ENCODE assay signal across 8 cellular contexts in the genomic region with DNA sequence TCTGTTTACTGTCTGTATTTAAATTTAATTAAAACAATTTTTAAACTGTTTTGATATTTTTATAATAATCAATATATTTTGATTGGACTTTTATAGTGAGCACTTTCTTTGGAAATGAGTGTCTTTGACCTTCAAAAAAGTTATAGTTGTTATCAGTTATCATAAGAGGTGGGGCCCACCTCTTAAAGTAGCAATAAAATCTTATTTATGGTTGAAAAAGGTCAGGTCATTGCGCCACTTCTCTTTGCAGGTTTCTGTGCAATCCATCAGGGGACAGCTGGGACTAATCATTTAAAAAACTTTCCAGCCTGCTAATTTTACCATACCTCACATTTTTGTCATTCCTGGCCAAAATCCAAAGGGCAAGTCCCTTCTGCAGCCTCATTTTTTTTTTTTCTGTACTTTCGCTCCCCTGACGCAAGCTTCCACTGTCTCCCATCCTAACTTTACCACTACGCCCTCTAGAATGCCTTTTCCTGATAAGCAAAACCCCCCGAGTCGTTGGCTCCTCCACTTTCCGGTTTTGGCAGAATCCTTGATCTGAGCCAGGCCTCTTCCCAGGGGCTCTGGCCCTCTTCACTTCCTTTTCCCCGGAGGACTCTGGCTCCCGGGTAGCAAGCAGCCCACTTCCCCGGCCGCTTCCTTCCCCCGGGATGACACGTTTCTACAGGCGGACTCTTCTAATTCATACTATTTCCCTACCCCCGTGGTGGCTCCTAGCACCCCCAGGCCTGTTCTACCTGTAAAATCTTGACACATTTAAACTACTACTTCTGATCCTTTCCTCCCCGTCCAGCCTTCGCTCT. TPM values are rescaled to one million over a fixed set of nuclear protein-coding genes. Genes with fewer than 3 reads are reported as not detected.
DNase-seq lines count a peak whose midpoint lies in the region; ATAC-seq and TF ChIP-seq lines count a peak whose summit lies in the region.

No MANE protein-coding gene starts in this region.

- peak in 1 of 5 donors; percentile 6 for DNase-seq in CD8-positive, alpha-beta memory T cell
- DNase-seq in NCI-H2171 (lab: John Stamatoyannopoulos, UW): peak; percentile 37
- no peak for DNase-seq in activated T-helper 1 cell treated with anti-CD3 and anti-CD28 coated beads, Interleukin-12 subunit alpha, Interleukin-12 subunit beta, Interleukin-2, Interleukin-4 antibody, amounts not matched to agents 30 ng/mL and 10 ng/mL and 1 ng/mL, durations not matched to agents 14 hours and 24 hours and 36 hours (ENCODE audit: low spot score)
- DNase-seq in glomerular endothelial cell (ENCODE audit: extremely low read depth, low read depth, low spot score): peak; percentile 12
- DNase-seq in effector CD8-positive, alpha-beta T cell (lab: John Stamatoyannopoulos, UW): no peak

- H3K4me1 ChIP-seq in CD8-positive, alpha-beta memory T cell (ENCODE audit: insufficient read depth, low read length): peaks cover 32% of the 10 kb centered on the region
- peaks cover 25% of the 10 kb centered on the region in 2 experiments for H3K4me1 ChIP-seq in neutrophil (ENCODE audit: control insufficient read depth in 1 of 2, insufficient read depth in 1 of 2, low read depth in 1 of 2, low read length in 1 of 2)

- intact Hi-C loops in activated T-helper 1 cell treated with anti-CD3 and anti-CD28 coated beads, Interleukin-12 subunit alpha, Interleukin-12 subunit beta, Interleukin-2, Interleukin-4 antibody, amounts not matched to agents 30 ng/mL and 10 ng/mL and 1 ng/mL, durations not matched to agents 14 hours and 24 hours and 36 hours (cut with micrococcal nuclease): loop anchor here (1.0 to 5.0 kb wide), 8 partner anchors 62 to 964 kb away; partner anchors contain the start of genes AFG3L2, CEP76, IMPA2 and PTPN2

- H3K27ac Mint-ChIP-seq in CD8-positive, alpha-beta memory T cell: peak overlapping the region; percentile 94 to 100 (median 98)
- H3K27ac Mint-ChIP-seq in activated T-helper 1 cell treated with anti-CD3 and anti-CD28 coated beads, Interleukin-12 subunit alpha, Interleukin-12 subunit beta, Interleukin-2, Interleukin-4 antibody, amounts not matched to agents 30 ng/mL and 10 ng/mL and 1 ng/mL, durations not matched to agents 14 hours and 24 hours and 36 hours: peak overlapping the region; percentile 98

- H3K27me3 Mint-ChIP-seq in CD8-positive, alpha-beta memory T cell: peaks cover 0 to 9% of the 10 kb centered on the region in 2 donors
- peaks cover 2% of the 10 kb centered on the region for H3K27me3 Mint-ChIP-seq in activated T-helper 1 cell treated with anti-CD3 and anti-CD28 coated beads, Interleukin-12 subunit alpha, Interleukin-12 subunit beta, Interleukin-2, Interleukin-4 antibody, amounts not matched to agents 30 ng/mL and 10 ng/mL and 1 ng/mL, durations not matched to agents 14 hours and 24 hours and 36 hours (ENCODE audit: insufficient read depth)

- H3K4me3 Mint-ChIP-seq in CD8-positive, alpha-beta memory T cell: peak overlapping the region; percentile 90 to 96 (median 94)
- H3K4me3 Mint-ChIP-seq in activated T-helper 1 cell treated with anti-CD3 and anti-CD28 coated beads, Interleukin-12 subunit alpha, Interleukin-12 subunit beta, Interleukin-2, Interleukin-4 antibody, amounts not matched to agents 30 ng/mL and 10 ng/mL and 1 ng/mL, durations not matched to agents 14 hours and 24 hours and 36 hours: peak overlapping the region; percentile 98

- peak overlapping the region; percentile 90 for H3K27ac ChIP-seq in CD8-positive, alpha-beta memory T cell (ENCODE audit: low read depth, low read length)
- H3K27ac ChIP-seq in neutrophil: peak overlapping the region; percentile 89

- POLR2A ChIA-PET in CD8-positive, alpha-beta memory T cell (lab: Charles Lee): interaction anchor here (0.5 to 2.7 kb wide), 3 partner anchors 44 to 666 kb away, joined by 3 to 13 read pairs (median 11); partner anchors contain the start of genes AFG3L2 and CEP192

- H3K36me3 Mint-ChIP-seq in CD8-positive, alpha-beta memory T cell: peaks cover 0 to 10% (median 0%) of the 10 kb centered on the region in 3 donors
- peaks cover 22% of the 10 kb centered on the region for H3K36me3 Mint-ChIP-seq in activated T-helper 1 cell treated with anti-CD3 and anti-CD28 coated beads, Interleukin-12 subunit alpha, Interleukin-12 subunit beta, Interleukin-2, Interleukin-4 antibody, amounts not matched to agents 30 ng/mL and 10 ng/mL and 1 ng/mL, durations not matched to agents 14 hours and 24 hours and 36 hours (ENCODE audit: low read depth)

- ATAC-seq in GM21576 (IDR thresholded peaks at IDR 0.05; ENCODE audit: unreplicated experiment): peak; percentile 0
- ATAC-seq in HG02884 (IDR thresholded peaks at IDR 0.05; ENCODE audit: unreplicated experiment): no peak

- H3K4me1 Mint-ChIP-seq in CD8-positive, alpha-beta memory T cell: peaks cover 22 to 40% (median 37%) of the 10 kb centered on the region in 3 donors
- peaks cover 44% of the 10 kb centered on the region for H3K4me1 Mint-ChIP-seq in activated T-helper 1 cell treated with anti-CD3 and anti-CD28 coated beads, Interleukin-12 subunit alpha, Interleukin-12 subunit beta, Interleukin-2, Interleukin-4 antibody, amounts not matched to agents 30 ng/mL and 10 ng/mL and 1 ng/mL, durations not matched to agents 14 hours and 24 hours and 36 hours (ENCODE audit: low read depth)

- H3K4me3 ChIP-seq in CD8-positive, alpha-beta memory T cell (ENCODE audit: low read length): peak overlapping the region; percentile 84
- H3K4me3 ChIP-seq in neutrophil (ENCODE audit: low read depth in 1 of 2, low read length in 1 of 2): peak overlapping the region; percentile 92

- CTCF ChIA-PET in CD8-positive, alpha-beta memory T cell (lab: Charles Lee): no interaction called here

- H3K36me3 ChIP-seq in CD8-positive, alpha-beta memory T cell (ENCODE audit: insufficient read depth, low read length): no peaks in the 10 kb centered on the region
- H3K36me3 ChIP-seq in neutrophil: no peaks in the 10 kb centered on the region

- H3K9me3 Mint-ChIP-seq in CD8-positive, alpha-beta memory T cell: peaks cover 0 to 2% (median 0%) of the 10 kb centered on the region in 5 donors
- H3K9me3 Mint-ChIP-seq in activated T-helper 1 cell treated with anti-CD3 and anti-CD28 coated beads, Interleukin-12 subunit alpha, Interleukin-12 subunit beta, Interleukin-2, Interleukin-4 antibody, amounts not matched to agents 30 ng/mL and 10 ng/mL and 1 ng/mL, durations not matched to agents 14 hours and 24 hours and 36 hours: no peaks in the 10 kb centered on the region

- no peaks in the 10 kb centered on the region for H3K27me3 ChIP-seq in CD8-positive, alpha-beta memory T cell (ENCODE audit: insufficient read depth, low read length, poor library complexity, severe bottlenecking)
- H3K27me3 ChIP-seq in neutrophil: no peaks in the 10 kb centered on the region

- H3K9me3 ChIP-seq in CD8-positive, alpha-beta memory T cell (ENCODE audit: low read length): no peaks in the 10 kb centered on the region
- no peaks in the 10 kb centered on the region for H3K9me3 ChIP-seq in neutrophil

- TF ChIP-seq CTCF in neutrophil (IDR thresholded peaks at IDR 0.05): no peak

RNA-seq across cellular contexts. Expression of gene SEH1L, which starts 1.1 kb away (rescaled TPM):
- 100 to 1,000 TPM; 132 to 141 TPM for total RNA-seq in CD8-positive, alpha-beta memory T cell
- 25.9 TPM for polyA plus RNA-seq in CD8-positive, alpha-beta memory T cell
- total RNA-seq in activated T-helper 1 cell treated with anti-CD3 and anti-CD28 coated beads, Interleukin-12 subunit alpha, Interleukin-12 subunit beta, Interleukin-2, Interleukin-4 antibody, amounts not matched to agents 30 ng/mL and 10 ng/mL and 1 ng/mL, durations not matched to agents 14 hours and 24 hours and 36 hours: 121 and 124 TPM in 2 replicates
- total RNA-seq in glomerular endothelial cell: 22.5 and 25.3 TPM in 2 replicates

RNA-seq across cellular contexts. Expression of gene CEP192, which starts 44.4 kb away (rescaled TPM):
- 10 to 100 TPM; 21.9 to 24.3 TPM for total RNA-seq in CD8-positive, alpha-beta memory T cell
- polyA plus RNA-seq in CD8-positive, alpha-beta memory T cell: 6.5 TPM
- 31.2 and 32.0 TPM in 2 replicates for total RNA-seq in activated T-helper 1 cell treated with anti-CD3 and anti-CD28 coated beads, Interleukin-12 subunit alpha, Interleukin-12 subunit beta, Interleukin-2, Interleukin-4 antibody, amounts not matched to agents 30 ng/mL and 10 ng/mL and 1 ng/mL, durations not matched to agents 14 hours and 24 hours and 36 hours
- 15.1 and 16.0 TPM in 2 replicates for total RNA-seq in glomerular endothelial cell

Comparison
In these comparisons a context has a peak if more than half of its experiments do, and no peak if none do; other contexts are left out.
1. DNase-seq: peak in NCI-H2171 (single experiment) and glomerular endothelial cell (single experiment); none in activated T-helper 1 cell treated with anti-CD3 and anti-CD28 coated beads, Interleukin-12 subunit alpha, Interleukin-12 subunit beta, Interleukin-2, Interleukin-4 antibody, amounts not matched to agents 30 ng/mL and 10 ng/mL and 1 ng/mL, durations not matched to agents 14 hours and 24 hours and 36 hours (single experiment) and effector CD8-positive, alpha-beta T cell (single experiment).